18 cellular contexts compared by ENCODE assay signal in genomic region chr18:73164430-73164829, GRCh38.
DNase-seq lines count a peak whose midpoint lies in the region; ATAC-seq, FAIRE-seq and TF ChIP-seq lines count a peak whose summit lies in the region.
"Had no signal": no experiment of that assay in that cellular context is flagged by ENCODE, and none has a peak within 500 bp of the region (broad histone marks: within the 10 kb centered on the region; RNA-seq: fewer than 3 reads in every experiment).

No MANE protein-coding gene starts in this region.

- peaks cover 1% of the 10 kb centered on the region for H3K36me3 Mint-ChIP-seq in progenitor cell of endocrine pancreas (ENCODE audit: insufficient read depth)
- H3K36me3 Mint-ChIP-seq: CD4-positive, alpha-beta memory T cell; IgD-negative memory B cell had no signal

- intact Hi-C loops in GM12878 (cut with micrococcal nuclease; ENCODE audit: unreplicated experiment) = no loop called here

- no peak for TF ChIP-seq POLR2A in GM12878 (IDR thresholded peaks at IDR 0.05; ENCODE audit: low read depth, low read length)

- no peaks in the 10 kb centered on the region for H3K9me3 ChIP-seq in GM12878 (replicated peaks; ENCODE audit: control insufficient read depth, insufficient read depth, low read length)
- H3K9me3 ChIP-seq in hepatocyte (ENCODE audit: low read depth) = no peaks in the 10 kb centered on the region

- TF ChIP-seq CTCF in GM12878 (IDR thresholded peaks at IDR 0.05 in 2 of 3, conservative IDR thresholded peaks at IDR 0.05 in 1 of 3; ENCODE audit: control insufficient read depth in 2 of 3, extremely low read depth in 1 of 3, insufficient read depth in 1 of 3, low read depth in 3 of 3, low read length in 3 of 3) = no peak
- TF ChIP-seq CTCF in hepatocyte (IDR thresholded peaks at IDR 0.05; ENCODE audit: poor library complexity) = no peak
- TF ChIP-seq CTCF in progenitor cell of endocrine pancreas (IDR thresholded peaks at IDR 0.05; ENCODE audit: unreplicated experiment) = no peak
- no peak for TF ChIP-seq CTCF in brain microvascular endothelial cell (IDR thresholded peaks at IDR 0.05; ENCODE audit: low read depth, low read length, missing control alignments)

- no peak for FAIRE-seq in GM12878 (lab: Jason Lieb, UNC)
- FAIRE-seq: A204.1 had no signal

- H3K4me2 ChIP-seq in GM12878 (ENCODE audit: control insufficient read depth, insufficient read depth) (no peak overlapping the region), hepatocyte (peak overlapping the region; percentile 13)

- H3K4me1 ChIP-seq in GM12878 (ENCODE audit: control insufficient read depth, insufficient read depth, low read length) (no peaks in the 10 kb centered on the region), hepatocyte (ENCODE audit: insufficient read depth) (no peaks in the 10 kb centered on the region)

- peak; percentile 29; the same call in 1 of the 3 replicates for ATAC-seq in GM12878
- no peak for ATAC-seq in HG03432 (IDR thresholded peaks at IDR 0.05; ENCODE audit: unreplicated experiment)

- H3K79me2 ChIP-seq in GM12878 (ENCODE audit: control insufficient read depth, insufficient read depth, low read length) (no peaks in the 10 kb centered on the region), hepatocyte (no peaks in the 10 kb centered on the region)

- H3K27ac ChIP-seq in GM12878 (ENCODE audit: control insufficient read depth, insufficient read depth) (no peak overlapping the region), hepatocyte (no peak overlapping the region), brain microvascular endothelial cell (no peak overlapping the region)
- H3K27ac ChIP-seq: C4-2B had no signal

- CTCF ChIA-PET in GM12878 (lab: Yijun Ruan, JAX) = no interaction called here

- H2AFZ ChIP-seq in GM12878 (ENCODE audit: control insufficient read depth, low read depth, low read length) (no peak overlapping the region), hepatocyte (no peak overlapping the region)

- H3K4me1 Mint-ChIP-seq in progenitor cell of endocrine pancreas (ENCODE audit: low read depth) = peaks cover 13% of the 10 kb centered on the region
- H3K4me1 Mint-ChIP-seq: B cell; CD4-positive, alpha-beta memory T cell; IgD-negative memory B cell had no signal

- BruUV-seq in GM12878 (replicated peaks; lab: Mats Ljungman, UMichigan) = no TSS peak

- H3K36me3 ChIP-seq in GM12878 (ENCODE audit: control insufficient read depth in 2 of 2, insufficient read depth in 2 of 2, low read length in 1 of 2) = no peaks in the 10 kb centered on the region
- no peaks in the 10 kb centered on the region for H3K36me3 ChIP-seq in hepatocyte (replicated peaks; ENCODE audit: insufficient read depth, low read depth)
- no peaks in the 10 kb centered on the region for H3K36me3 ChIP-seq in brain microvascular endothelial cell (replicated peaks)

- H3K9me3 Mint-ChIP-seq in progenitor cell of endocrine pancreas (ENCODE audit: low read depth) = peaks cover 5% of the 10 kb centered on the region
- H3K9me3 Mint-ChIP-seq: HFFc6 had no signal

- in situ Hi-C loops in GM12878 (cut with MboI) = no loop called here
- in situ Hi-C loops in brain microvascular endothelial cell (cut with HindIII; ENCODE audit: low pct_ligation_motif_present, low sequenced_read_pairs) = no loop called here

- TF ChIP-seq RAD21 in GM12878 (IDR thresholded peaks at IDR 0.05; ENCODE audit: insufficient read depth, low read depth, low read length) = no peak

- no peak for TF ChIP-seq EP300 in GM12878 (IDR thresholded peaks at IDR 0.05; ENCODE audit: borderline replicate concordance in 1 of 2, control insufficient read depth in 1 of 2, low read depth in 2 of 2, low read length in 2 of 2)

- peaks cover 5% of the 10 kb centered on the region for H3K9me2 ChIP-seq in hepatocyte (replicated peaks; ENCODE audit: insufficient read depth)

- H3K27me3 ChIP-seq in GM12878 (replicated peaks in 1 of 2; ENCODE audit: control insufficient read depth in 2 of 2, insufficient read depth in 2 of 2, low read length in 1 of 2) (no peaks in the 10 kb centered on the region), hepatocyte (no peaks in the 10 kb centered on the region), brain microvascular endothelial cell (replicated peaks) (no peaks in the 10 kb centered on the region)

- POLR2A ChIA-PET in GM12878 (lab: Charles Lee) = no interaction called here

- no peak overlapping the region for H3K4me3 ChIP-seq in GM12878
- no peak overlapping the region for H3K4me3 ChIP-seq in hepatocyte
- H3K4me3 ChIP-seq in brain microvascular endothelial cell (ENCODE audit: low read depth, low read length) = no peak overlapping the region

- H4K20me1 ChIP-seq in GM12878 (ENCODE audit: control insufficient read depth, insufficient read depth) (no peaks in the 10 kb centered on the region), hepatocyte (ENCODE audit: insufficient read depth, poor library complexity, severe bottlenecking) (no peaks in the 10 kb centered on the region)

- 39% methylated on average over 3 of the region's 3 CpGs for whole genome bisulfite sequencing in GM12878 (ENCODE audit: insufficient coverage, insufficient replicate concordance, low lambda C conversion rate, missing lambda C conversion rate)
- 35% methylated on average over 3 of the region's 3 CpGs for WGBS in hepatocyte (ENCODE audit: low lambda C conversion rate, missing lambda C conversion rate)

- RAD21 ChIA-PET in GM12878 (lab: Charles Lee; ENCODE audit: unreplicated experiment) = no interaction called here

- no peak overlapping the region for H3K4me3 Mint-ChIP-seq in progenitor cell of endocrine pancreas (ENCODE audit: low read depth)
- H3K4me3 Mint-ChIP-seq: B cell; CD4-positive, alpha-beta memory T cell; HFFc6; IgD-negative memory B cell had no signal

- peak overlapping the region; percentile 45 for H3K27ac Mint-ChIP-seq in progenitor cell of endocrine pancreas
- H3K27ac Mint-ChIP-seq: B cell; CD4-positive, alpha-beta memory T cell; HFFc6; IgD-negative memory B cell had no signal

- peak; percentile 21 for DNase-seq in ELF-1 (ENCODE audit: low read depth, low spot score)
- DNase-seq in GM12878 (ENCODE audit: low read depth, low spot score) = no peak
- DNase-seq in hepatocyte (ENCODE audit: low spot score) = peak; percentile 23
- no peak for DNase-seq in progenitor cell of endocrine pancreas (ENCODE audit: low spot score, unreplicated experiment)
- DNase-seq in T1000 (lab: John Stamatoyannopoulos, UW) = no peak
- DNase-seq in MV-4-11 (lab: John Stamatoyannopoulos, UW) = no peak
- DNase-seq in brain microvascular endothelial cell = no peak
- DNase-seq: CD4-positive, alpha-beta memory T cell; DMS153; GOT3; HCEC 1CT; HFFc6; KG1 had no signal

- no peak overlapping the region for H3K9ac ChIP-seq in GM12878 (ENCODE audit: control insufficient read depth, insufficient read depth, low read length)

- H3K27me3 Mint-ChIP-seq in progenitor cell of endocrine pancreas = no peaks in the 10 kb centered on the region
- H3K27me3 Mint-ChIP-seq: B cell; CD4-positive, alpha-beta memory T cell; IgD-negative memory B cell had no signal

- SMC1A ChIA-PET in GM12878 (lab: Charles Lee; ENCODE audit: uncharacterized antibody, unreplicated experiment) = no interaction called here

TF ChIP-seq in GM12878, 131 proteins besides CTCF, POLR2A, EP300 and RAD21:
- TF ChIP-seq MAX (IDR thresholded peaks at IDR 0.05; ENCODE audit: low read depth, low read length) = no peak
- no peak for TF ChIP-seq ZNF622 (IDR thresholded peaks at IDR 0.05)
- TF ChIP-seq KDM1A (IDR thresholded peaks at IDR 0.05; ENCODE audit: borderline replicate concordance) = no peak
- TF ChIP-seq NFYA (IDR thresholded peaks at IDR 0.05; ENCODE audit: borderline replicate concordance, low read depth, low read length) = no peak
- no peak for TF ChIP-seq BRCA1 (IDR thresholded peaks at IDR 0.05; ENCODE audit: low read depth, low read length)
- no peak for TF ChIP-seq ESRRA (IDR thresholded peaks at IDR 0.05; ENCODE audit: low read length)
- TF ChIP-seq IKZF1 (conservative IDR thresholded peaks at IDR 0.05) = no peak
- TF ChIP-seq ZBTB40 (IDR thresholded peaks at IDR 0.05; ENCODE audit: borderline replicate concordance) = no peak
- no peak for TF ChIP-seq CREM (IDR thresholded peaks at IDR 0.05; ENCODE audit: low read depth)
- no peak for TF ChIP-seq EED (IDR thresholded peaks at IDR 0.05; ENCODE audit: low read depth)

Comparison
In these comparisons a context has a peak if more than half of its experiments do, and no peak if none do; other contexts are left out.
1. DNase-seq: peak in ELF-1 (single experiment) and hepatocyte (single experiment); none in GM12878 (single experiment), progenitor cell of endocrine pancreas (single experiment), T1000 (single experiment), MV-4-11 (single experiment) and brain microvascular endothelial cell (single experiment).